Comparison of ENCODE assay signal across 1 cellular context in genomic region chr21:45356653-45357435, GRCh38.
TF ChIP-seq lines count a peak whose summit lies in the region.

No MANE protein-coding gene starts in this region.

TF ChIP-seq in HepG2, 621 proteins besides CTCF, POLR2A, EP300 and RAD21 (continues in another document):
- TF ChIP-seq MNT (IDR thresholded peaks at IDR 0.05): no peak
- no peak for TF ChIP-seq ZNF777 (CRISPR knock-in tag; IDR thresholded peaks at IDR 0.05)
- no peak for TF ChIP-seq CBFB (CRISPR knock-in tag; IDR thresholded peaks at IDR 0.05)
- no peak for TF ChIP-seq SMARCC2 (IDR thresholded peaks at IDR 0.05)
- no peak for TF ChIP-seq ZNF614 (CRISPR knock-in tag; IDR thresholded peaks at IDR 0.05; ENCODE audit: borderline replicate concordance)
- TF ChIP-seq ATF7 (IDR thresholded peaks at IDR 0.05): no peak
- TF ChIP-seq ATF7 (CRISPR knock-in tag; IDR thresholded peaks at IDR 0.05): no peak
- TF ChIP-seq NFE2L1 (CRISPR knock-in tag; IDR thresholded peaks at IDR 0.05; ENCODE audit: borderline replicate concordance): no peak
- TF ChIP-seq ZMYM2 (CRISPR knock-in tag; IDR thresholded peaks at IDR 0.05): no peak
- TF ChIP-seq STAT5B (CRISPR knock-in tag; IDR thresholded peaks at IDR 0.05): no peak
- TF ChIP-seq TAF15 (IDR thresholded peaks at IDR 0.05; ENCODE audit: low read depth, low read length, poor library complexity, severe bottlenecking): no peak
- TF ChIP-seq ZNF496 (CRISPR knock-in tag; IDR thresholded peaks at IDR 0.05; ENCODE audit: insufficient replicate concordance): no peak
- TF ChIP-seq FUBP1 (CRISPR knock-in tag; IDR thresholded peaks at IDR 0.05; ENCODE audit: borderline replicate concordance): 0 out of 2 replicates have a peak, but pooled peaks have one; percentile 52
- no peak for TF ChIP-seq ZBTB42 (CRISPR knock-in tag; IDR thresholded peaks at IDR 0.05)
- TF ChIP-seq EHMT2 (IDR thresholded peaks at IDR 0.05; ENCODE audit: borderline replicate concordance, low read depth, low read length): no peak
- no peak for TF ChIP-seq ZNF329 (CRISPR knock-in tag; IDR thresholded peaks at IDR 0.05; ENCODE audit: low read depth)
- TF ChIP-seq SP1 (IDR thresholded peaks at IDR 0.05): no peak
- TF ChIP-seq SP1 (CRISPR knock-in tag; IDR thresholded peaks at IDR 0.05): no peak
- no peak for TF ChIP-seq NFE2L2 (IDR thresholded peaks at IDR 0.05; ENCODE audit: low read length)
- no peak for TF ChIP-seq LRRFIP1 (CRISPR knock-in tag; conservative IDR thresholded peaks at IDR 0.05)
- TF ChIP-seq ZNF83 (CRISPR knock-in tag; IDR thresholded peaks at IDR 0.05; ENCODE audit: borderline replicate concordance): no peak
- TF ChIP-seq ZNF180 (CRISPR knock-in tag; IDR thresholded peaks at IDR 0.05; ENCODE audit: borderline replicate concordance, low read depth): no peak
- TF ChIP-seq SMARCE1 (IDR thresholded peaks at IDR 0.05; ENCODE audit: borderline replicate concordance): no peak
- TF ChIP-seq ZNF766 (CRISPR knock-in tag; IDR thresholded peaks at IDR 0.05; ENCODE audit: borderline replicate concordance): no peak
- TF ChIP-seq DRAP1 (CRISPR knock-in tag; IDR thresholded peaks at IDR 0.05): no peak
- no peak for TF ChIP-seq ZSCAN29 (CRISPR knock-in tag; conservative IDR thresholded peaks at IDR 0.05)
- TF ChIP-seq ZBTB21 (CRISPR knock-in tag; IDR thresholded peaks at IDR 0.05): no peak
- TF ChIP-seq ZKSCAN8 (CRISPR knock-in tag; IDR thresholded peaks at IDR 0.05; ENCODE audit: borderline replicate concordance): no peak
- no peak for TF ChIP-seq E2F1 (CRISPR knock-in tag; IDR thresholded peaks at IDR 0.05)
- no peak for TF ChIP-seq ZNF280B (CRISPR knock-in tag; IDR thresholded peaks at IDR 0.05; ENCODE audit: borderline replicate concordance)
- TF ChIP-seq SP5 (CRISPR knock-in tag; IDR thresholded peaks at IDR 0.05; ENCODE audit: borderline replicate concordance, low read depth): peak; percentile 32; the same call in 1 of the 2 replicates
- TF ChIP-seq ZNF607 (CRISPR knock-in tag; IDR thresholded peaks at IDR 0.05; ENCODE audit: borderline replicate concordance): 0 out of 2 replicates have a peak, but pooled peaks have one; percentile 29
- TF ChIP-seq ZNF501 (CRISPR knock-in tag; IDR thresholded peaks at IDR 0.05): peak; percentile 66; the same call in 1 of the 2 replicates
- no peak for TF ChIP-seq ZFP62 (CRISPR knock-in tag; IDR thresholded peaks at IDR 0.05)
- TF ChIP-seq ZNF232 (CRISPR knock-in tag; IDR thresholded peaks at IDR 0.05; ENCODE audit: borderline replicate concordance): no peak
- TF ChIP-seq SMC3 (IDR thresholded peaks at IDR 0.05; ENCODE audit: low read length): peak; percentile 37
- TF ChIP-seq ZNF101 (CRISPR knock-in tag; IDR thresholded peaks at IDR 0.05; ENCODE audit: borderline replicate concordance, low read depth): no peak
- TF ChIP-seq NFKBIZ (CRISPR knock-in tag; IDR thresholded peaks at IDR 0.05): 0 out of 2 replicates have a peak, but pooled peaks have one; percentile 44
- TF ChIP-seq NR0B2 (CRISPR knock-in tag; IDR thresholded peaks at IDR 0.05): no peak
- no peak for TF ChIP-seq DDIT3 (CRISPR knock-in tag; IDR thresholded peaks at IDR 0.05)
- no peak for TF ChIP-seq BRF2 (CRISPR knock-in tag; IDR thresholded peaks at IDR 0.05)
- no peak for TF ChIP-seq GTF3A (CRISPR knock-in tag; conservative IDR thresholded peaks at IDR 0.05)
- no peak for TF ChIP-seq CSRNP2 (CRISPR knock-in tag; conservative IDR thresholded peaks at IDR 0.05; ENCODE audit: low read depth)
- no peak for TF ChIP-seq SNAPC2 (CRISPR knock-in tag; IDR thresholded peaks at IDR 0.05)
- TF ChIP-seq KLF9 (CRISPR knock-in tag; IDR thresholded peaks at IDR 0.05; ENCODE audit: low read depth): no peak
- no peak for TF ChIP-seq KDM2A (CRISPR knock-in tag; IDR thresholded peaks at IDR 0.05; ENCODE audit: borderline replicate concordance, low read depth)
- TF ChIP-seq ZBTB20 (CRISPR knock-in tag; IDR thresholded peaks at IDR 0.05; ENCODE audit: borderline replicate concordance, low read depth): no peak
- no peak for TF ChIP-seq ZNF740 (CRISPR knock-in tag; IDR thresholded peaks at IDR 0.05)
- no peak for TF ChIP-seq ZNF17 (CRISPR knock-in tag; IDR thresholded peaks at IDR 0.05)
- no peak for TF ChIP-seq KDM3A (CRISPR knock-in tag; IDR thresholded peaks at IDR 0.05; ENCODE audit: low read depth)
- no peak for TF ChIP-seq CSRNP1 (CRISPR knock-in tag; IDR thresholded peaks at IDR 0.05)
- TF ChIP-seq GMEB1 (CRISPR knock-in tag; IDR thresholded peaks at IDR 0.05; ENCODE audit: borderline replicate concordance): no peak; the same call in 1 of the 2 replicates
- no peak for TF ChIP-seq RORA (CRISPR knock-in tag; IDR thresholded peaks at IDR 0.05)
- no peak for TF ChIP-seq ZNF510 (CRISPR knock-in tag; IDR thresholded peaks at IDR 0.05; ENCODE audit: low read depth)
- peak; percentile 40 for TF ChIP-seq ZFY (CRISPR knock-in tag; IDR thresholded peaks at IDR 0.05)
